In genomic region chr7:66653719-66654274, GRCh38 we compare ENCODE assay signal across 8 cellular contexts. TPM values are rescaled to one million over a fixed set of nuclear protein-coding genes. Genes with fewer than 3 reads are reported as not detected.
DNase-seq lines count a peak whose midpoint lies in the region; ATAC-seq, FAIRE-seq and TF ChIP-seq lines count a peak whose summit lies in the region.
"Not testable (repeated sequence)": the region's sequence is repeated elsewhere in the genome, so short reads cannot be mapped to it uniquely, and the experiment has no call there.

No MANE protein-coding gene starts in this region.

- whole genome bisulfite sequencing in GM12878 (ENCODE audit: insufficient coverage, insufficient replicate concordance, low lambda C conversion rate, missing lambda C conversion rate): 2% methylated on average over 41 of the region's 41 CpGs
- WGBS in esophagus squamous epithelium, 2 donors: 11 to 14% methylated on average over 19 to 30 of the region's 41 CpGs
- 9% methylated on average over 33 of the region's 41 CpGs for WGBS in right lobe of liver (ENCODE audit: insufficient coverage, low coverage, low lambda C conversion rate, missing lambda C conversion rate)
- WGBS in pancreas, 2 donors: 7 to 8% methylated on average over 41 of the region's 41 CpGs

- peak overlapping the region; percentile 95 for H3K9ac ChIP-seq in GM12878 (ENCODE audit: control insufficient read depth, insufficient read depth, low read length)

- intact Hi-C loops in CD8-positive, alpha-beta T cell (cut with DNase I, micrococcal nuclease): loop anchor here (1.0 to 10.0 kb wide), 11 partner anchors 25 to 649 kb away; partner anchors contain the start of genes KCTD7 (in 2 of the 2), RABGEF1 (in 2 of the 2) and TMEM248 (in 1 of the 2)
- intact Hi-C loops in GM12878 (cut with micrococcal nuclease; ENCODE audit: unreplicated experiment) (loop anchor here (2.0 to 10.0 kb wide), 4 partner anchors 27 to 191 kb away; partner anchors contain the start of gene RABGEF1), tibial artery (cut with DNase I; ENCODE audit: low total_unique reads) (loop anchor here (2.0 to 10.0 kb wide), 3 partner anchors 29 to 341 kb away; partner anchors contain the start of genes SBDS and TYW1)
- intact Hi-C loops in esophagus squamous epithelium (cut with DNase I); right lobe of liver (cut with DNase I); pancreas (cut with DNase I): not testable (repeated sequence)

- H3K4me1 Mint-ChIP-seq in CD8-positive, alpha-beta T cell (ENCODE audit: low read depth): peaks cover 24% of the 10 kb centered on the region
- H3K4me1 Mint-ChIP-seq in IgD-negative memory B cell: peaks cover 12 to 17% (median 16%) of the 10 kb centered on the region in 3 donors

- H3K4me2 ChIP-seq in GM12878 (ENCODE audit: control insufficient read depth, insufficient read depth): peak overlapping the region; percentile 36

- H3K27ac ChIP-seq in CD8-positive, alpha-beta T cell (ENCODE audit: low read depth, low read length): peak overlapping the region; percentile 92
- H3K27ac ChIP-seq in GM12878 (ENCODE audit: control insufficient read depth, insufficient read depth) (peak overlapping the region; percentile 98), esophagus squamous epithelium (peak overlapping the region; percentile 97 to 99 (median 98)), right lobe of liver (peak overlapping the region; percentile 79 to 99 (median 95)), pancreas (peak overlapping the region; percentile 96 to 99 (median 98)), tibial artery (peak overlapping the region; percentile 97 to 100)

- TF ChIP-seq POLR2A in GM12878 (IDR thresholded peaks at IDR 0.05; ENCODE audit: low read depth, low read length); esophagus squamous epithelium (IDR thresholded peaks at IDR 0.05); right lobe of liver (IDR thresholded peaks at IDR 0.05): not testable (repeated sequence)

- RAD21 ChIA-PET in GM12878 (lab: Charles Lee; ENCODE audit: unreplicated experiment): interaction anchor here (1.0 to 2.8 kb wide), 6 partner anchors 18 to 93 kb away, joined by 3 to 12 read pairs (median 4); partner anchors contain the start of gene RABGEF1

- H3K36me3 ChIP-seq in CD8-positive, alpha-beta T cell (ENCODE audit: insufficient read depth, low read length); GM12878 (ENCODE audit: control insufficient read depth in 2 of 2, insufficient read depth in 2 of 2, low read length in 1 of 2); esophagus squamous epithelium; right lobe of liver; pancreas; tibial artery: not testable (repeated sequence)

- not testable (repeated sequence) for H3K4me1 ChIP-seq in CD8-positive, alpha-beta T cell (ENCODE audit: insufficient read depth, low read length); GM12878 (ENCODE audit: control insufficient read depth, insufficient read depth, low read length); right lobe of liver; pancreas
- H3K4me1 ChIP-seq in esophagus squamous epithelium (peaks cover 3 to 25% (median 13%) of the 10 kb centered on the region in 3 donors), tibial artery (peaks cover 0 to 23% (median 9%) of the 10 kb centered on the region in 4 donors)

- not testable (repeated sequence) for H3K27me3 Mint-ChIP-seq in CD8-positive, alpha-beta T cell (ENCODE audit: low read depth); IgD-negative memory B cell

- TF ChIP-seq EP300 in GM12878 (IDR thresholded peaks at IDR 0.05; ENCODE audit: borderline replicate concordance in 1 of 2, control insufficient read depth in 1 of 2, low read depth in 2 of 2, low read length in 2 of 2): not testable (repeated sequence)

- SMC1A ChIA-PET in GM12878 (lab: Charles Lee; ENCODE audit: uncharacterized antibody, unreplicated experiment): interaction anchor here (0.6 to 1.4 kb wide), 6 partner anchors 11 to 51 kb away, joined by 3 to 6 read pairs (median 4); partner anchors contain the start of gene KCTD7

- H3K79me2 ChIP-seq in GM12878 (ENCODE audit: control insufficient read depth, insufficient read depth, low read length): peaks cover 25% of the 10 kb centered on the region

- FAIRE-seq in GM12878 (lab: Jason Lieb, UNC); pancreas (lab: Jason Lieb, UNC): not testable (repeated sequence)

- H3K27me3 ChIP-seq in CD8-positive, alpha-beta T cell (ENCODE audit: insufficient read depth, low read length); GM12878 (replicated peaks in 1 of 2; ENCODE audit: control insufficient read depth in 2 of 2, insufficient read depth in 2 of 2, low read length in 1 of 2); esophagus squamous epithelium; right lobe of liver; pancreas; tibial artery: not testable (repeated sequence)

- not testable (repeated sequence) for TF ChIP-seq CTCF in CD8-positive, alpha-beta T cell (IDR thresholded peaks at IDR 0.05); WI38 (IDR thresholded peaks at IDR 0.05; ENCODE audit: low read depth, low read length); pancreas (IDR thresholded peaks at IDR 0.05)
- TF ChIP-seq CTCF in GM12878 (IDR thresholded peaks at IDR 0.05 in 2 of 3, conservative IDR thresholded peaks at IDR 0.05 in 1 of 3; ENCODE audit: control insufficient read depth in 2 of 3, extremely low read depth in 1 of 3, insufficient read depth in 1 of 3, low read depth in 3 of 3, low read length in 3 of 3): peak in 2 of 3 experiments; percentile 16 to 28; a peak in 2 of 6 replicates
- TF ChIP-seq CTCF in esophagus squamous epithelium (IDR thresholded peaks at IDR 0.05): peak in 1 of 6 experiments; percentile 16
- TF ChIP-seq CTCF in right lobe of liver (IDR thresholded peaks at IDR 0.05): peak in 2 of 4 donors; percentile 10 to 13
- TF ChIP-seq CTCF in tibial artery (IDR thresholded peaks at IDR 0.05): peak in 1 of 2 experiments; percentile 31

- peak overlapping the region; percentile 99 for H3K4me3 Mint-ChIP-seq in CD8-positive, alpha-beta T cell
- peak overlapping the region; percentile 91 to 100 (median 96) for H3K4me3 Mint-ChIP-seq in IgD-negative memory B cell

- H3K4me3 ChIP-seq in CD8-positive, alpha-beta T cell (ENCODE audit: low read depth, low read length): peak overlapping the region; percentile 64
- H3K4me3 ChIP-seq in WI38 (ENCODE audit: low read depth, low read length) (peak overlapping the region; percentile 88), GM12878 (peak overlapping the region; percentile 87), esophagus squamous epithelium (peak overlapping the region; percentile 87 to 92 (median 90)), right lobe of liver (peak overlapping the region; percentile 81 to 87 (median 84)), pancreas (peak overlapping the region; percentile 60 to 97 (median 81)), tibial artery (peak overlapping the region; percentile 93 to 99)

- in situ Hi-C loops in GM12878 (cut with MboI): not testable (repeated sequence)

- H3K9me3 Mint-ChIP-seq in CD8-positive, alpha-beta T cell; IgD-negative memory B cell: not testable (repeated sequence)

- H4K20me1 ChIP-seq in GM12878 (ENCODE audit: control insufficient read depth, insufficient read depth): not testable (repeated sequence)

- TF ChIP-seq RAD21 in GM12878 (IDR thresholded peaks at IDR 0.05; ENCODE audit: insufficient read depth, low read depth, low read length): not testable (repeated sequence)

- POLR2A ChIA-PET in CD8-positive, alpha-beta T cell (lab: Charles Lee): interaction anchor here (0.5 to 3.4 kb wide), 7 partner anchors 11 to 160 kb away, joined by 3 to 19 read pairs (median 3); partner anchors contain the start of genes KCTD7 and RABGEF1
- POLR2A ChIA-PET in GM12878 (lab: Charles Lee): interaction anchor here (0.6 to 1.9 kb wide), 10 partner anchors 9 to 160 kb away, joined by 3 to 9 read pairs (median 4); partner anchors contain the start of genes KCTD7 and RABGEF1

- CTCF ChIA-PET in CD8-positive, alpha-beta T cell (lab: Charles Lee): interaction anchor here (0.8 to 1.3 kb wide), 2 partner anchors 26 to 96 kb away, joined by 3 to 5 read pairs; no protein-coding TSS in a partner anchor
- CTCF ChIA-PET in GM12878 (lab: Yijun Ruan, JAX): interaction anchor here (0.6 to 1.5 kb wide), 3 partner anchors 17 to 52 kb away, joined by 3 to 4 read pairs (median 3); no protein-coding TSS in a partner anchor

- DNase-seq in CD8-positive, alpha-beta T cell; GM12878 (ENCODE audit: low read depth, low spot score); esophagus squamous epithelium (lab: John Stamatoyannopoulos, UW); right lobe of liver; pancreas; tibial artery: not testable (repeated sequence)

- not testable (repeated sequence) for H3K36me3 Mint-ChIP-seq in CD8-positive, alpha-beta T cell; IgD-negative memory B cell

- H2AFZ ChIP-seq in GM12878 (ENCODE audit: control insufficient read depth, low read depth, low read length): peak overlapping the region; percentile 87

- H3K27ac Mint-ChIP-seq in CD8-positive, alpha-beta T cell: peak overlapping the region; percentile 99
- H3K27ac Mint-ChIP-seq in IgD-negative memory B cell: peak overlapping the region; percentile 89 to 99 (median 95)

- ATAC-seq in CD8-positive, alpha-beta T cell; GM12878; right lobe of liver; pancreas: not testable (repeated sequence)

- BruUV-seq in GM12878 (replicated peaks; lab: Mats Ljungman, UMichigan): TSS peak; percentile 94

- not testable (repeated sequence) for H3K9me3 ChIP-seq in CD8-positive, alpha-beta T cell (ENCODE audit: low read length); GM12878 (replicated peaks; ENCODE audit: control insufficient read depth, insufficient read depth, low read length); esophagus squamous epithelium; right lobe of liver; pancreas; tibial artery

RNA-seq across cellular contexts. Expression of gene KCTD7, which starts 25.1 kb away (rescaled TPM):
- 10 to 100 TPM; 12.9 to 13.2 TPM for total RNA-seq in CD8-positive, alpha-beta T cell
- polyA plus RNA-seq in IgD-negative memory B cell (15.7 TPM), GM12878 (2011; rRNA removed) (17.9 and 18.0 TPM in 2 replicates), GM12878 (2014; fragmentation: Illumina TruSeq; extraction: Trizol) (11.0 TPM in 2 replicates), GM12878 (2014; fragmentation: Nextera tagmentation; extraction: Ambion mirVana) (1 to 10 TPM; 1.6 TPM), GM12878 (2014; rRNA removed) (17.6 and 17.7 TPM in 2 replicates), GM12878 (2016; fragmentation: Nextera tagmentation; extraction: Ambion mirVana) (1 to 10 TPM; 5.6 TPM), pancreas (1 to 10 TPM; 2.2 to 4.9 TPM)
- 50.6 and 62.4 TPM in 2 replicates for total RNA-seq in GM12878 (2013; cell fraction: nucleolus; rRNA removed)
- total RNA-seq in GM12878 (2014; rRNA removed) (7.7 and 10.2 TPM in 2 replicates), GM12878 (2014; rRNA removed; fragmentation: Illumina TruSeq; extraction: Trizol) (8.4 and 8.5 TPM in 2 replicates), GM12878 (2021) (9.7 and 11.1 TPM in 2 replicates), esophagus squamous epithelium (1 to 10 TPM in 3 of 4 donors, under 1 TPM in 1; 0.99 to 6.1 (median 3.5) TPM), right lobe of liver (1 to 10 TPM; 1.4 to 5.7 (median 3.9) TPM), pancreas (1 to 10 TPM; 1.8 to 5.4 (median 2.5) TPM)
- 5.5 TPM for polyA plus RNA-seq in GM12878 (2011; ENCODE audit: low read depth)
- 19.5 and 21.1 TPM in 2 replicates for polyA plus RNA-seq in GM12878 (2011; cell fraction: cytosol; rRNA removed)
- polyA plus RNA-seq in GM12878 (2011; cell fraction: nucleus; rRNA removed): 50.5 and 51.7 TPM in 2 replicates
- polyA plus RNA-seq in GM12878 (2012): 7.9 and 10.8 TPM in 2 replicates
- 11.1 and 18.1 TPM in 2 replicates for polyA minus RNA-seq in GM12878 (2011; rRNA and poly(A)+ RNA removed)
- polyA minus RNA-seq in GM12878 (2011; cell fraction: cytosol; rRNA and poly(A)+ RNA removed): 2.5 and 3.6 TPM in 2 replicates
- 10.9 and 12.2 TPM in 2 replicates for polyA minus RNA-seq in GM12878 (2011; cell fraction: nucleus; rRNA and poly(A)+ RNA removed)
